Comparison of ENCODE assay signal across 8 cellular contexts in the genomic region with DNA sequence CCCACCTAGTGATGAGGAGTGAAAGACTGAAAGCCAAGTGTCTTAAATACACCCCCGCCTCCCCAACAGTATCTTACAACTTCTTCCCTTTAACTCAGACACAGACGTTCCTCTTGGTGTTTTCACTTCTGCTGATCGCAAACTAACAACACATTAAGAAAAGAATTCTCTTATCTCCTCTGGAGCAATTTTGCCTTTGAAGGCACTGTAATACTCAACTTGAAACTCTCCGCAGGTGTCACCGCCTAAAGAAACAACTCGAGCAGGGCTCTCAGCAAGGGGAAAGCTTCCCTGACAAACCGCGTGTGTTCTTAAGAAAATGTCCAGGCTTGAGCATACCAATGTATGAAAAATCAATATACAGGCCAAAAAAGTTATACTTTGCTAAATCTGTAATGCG. TPM values are rescaled to one million over a fixed set of nuclear protein-coding genes. Genes with fewer than 3 reads are reported as not detected.
DNase-seq lines count a peak whose midpoint lies in the region; ATAC-seq and TF ChIP-seq lines count a peak whose summit lies in the region.

No MANE protein-coding gene starts in this region.

- H3K27ac ChIP-seq in smooth muscle cell (ENCODE audit: low read depth) = peak overlapping the region; percentile 72

- H3K4me1 Mint-ChIP-seq in activated T-helper 2 cell treated with anti-CD3 and anti-CD28 coated beads, Interferon-gamma antibody, Interleukin-2, Interleukin-4, amounts not matched to agents 10 μg/mL and 5 μg/mL and 100 μg/mL, durations not matched to agents 14 hours and 24 hours and 36 hours (ENCODE audit: low read depth) = peaks cover 11% of the 10 kb centered on the region

- DNase-seq in activated T-helper 2 cell treated with anti-CD3 and anti-CD28 coated beads, Interferon-gamma antibody, Interleukin-2, Interleukin-4, amounts not matched to agents 10 μg/mL and 5 μg/mL and 100 μg/mL, durations not matched to agents 14 hours and 24 hours and 36 hours (ENCODE audit: low spot score) = no peak
- DNase-seq in smooth muscle cell (lab: John Stamatoyannopoulos, UW; ENCODE audit: unreplicated experiment) = no peak
- DNase-seq in NCI-H1092 treated with DMSO at 0.1 percent for 48 hours (lab: John Stamatoyannopoulos, UW) = no peak
- no peak for DNase-seq in stimulated activated CD4-positive, alpha-beta T cell treated with anti-CD3 and anti-CD28 coated beads, Interleukin-4, amount 100 ng/mL, for 4 hours

- H3K4me1 ChIP-seq in iPS-15b (ENCODE audit: control insufficient read depth, insufficient read depth, low read length) = peaks cover 4% of the 10 kb centered on the region
- H3K4me1 ChIP-seq in smooth muscle cell (ENCODE audit: low read depth) = peaks cover 2% of the 10 kb centered on the region

- H3K4me3 ChIP-seq in iPS-15b (ENCODE audit: low read depth, low read length) = peak overlapping the region; percentile 43
- H3K4me3 ChIP-seq in smooth muscle cell = peak overlapping the region; percentile 93

- H3F3A ChIP-seq in smooth muscle cell (ENCODE audit: low read depth) = no peaks in the 10 kb centered on the region

- WGBS in smooth muscle cell (ENCODE audit: low lambda C conversion rate) = 5% methylated on average over 9 of the region's 9 CpGs

- H3K9me3 Mint-ChIP-seq in activated T-helper 2 cell treated with anti-CD3 and anti-CD28 coated beads, Interferon-gamma antibody, Interleukin-2, Interleukin-4, amounts not matched to agents 10 μg/mL and 5 μg/mL and 100 μg/mL, durations not matched to agents 14 hours and 24 hours and 36 hours = no peaks in the 10 kb centered on the region

- ATAC-seq in GM18858 (IDR thresholded peaks at IDR 0.05; ENCODE audit: unreplicated experiment) (peak; percentile 63), HG03095 (IDR thresholded peaks at IDR 0.05; ENCODE audit: unreplicated experiment) (peak; percentile 47), HG02981 (IDR thresholded peaks at IDR 0.05; ENCODE audit: unreplicated experiment) (no peak)

- H3K9me3 ChIP-seq in iPS-15b (ENCODE audit: control insufficient read depth, insufficient read depth, low read length) = no peaks in the 10 kb centered on the region
- no peaks in the 10 kb centered on the region for H3K9me3 ChIP-seq in smooth muscle cell (replicated peaks; ENCODE audit: low read depth)

- peaks cover 33% of the 10 kb centered on the region for H3K79me2 ChIP-seq in smooth muscle cell (ENCODE audit: low read depth)

- H2AFZ ChIP-seq in smooth muscle cell (ENCODE audit: low read depth) = peak overlapping the region; percentile 92

- H3K9ac ChIP-seq in iPS-15b (ENCODE audit: low read depth, low read length) (no peak overlapping the region), smooth muscle cell (ENCODE audit: low read depth) (peak overlapping the region; percentile 72)

- H3K4me2 ChIP-seq in smooth muscle cell = peak overlapping the region; percentile 95

- no peaks in the 10 kb centered on the region for H3K36me3 Mint-ChIP-seq in activated T-helper 2 cell treated with anti-CD3 and anti-CD28 coated beads, Interferon-gamma antibody, Interleukin-2, Interleukin-4, amounts not matched to agents 10 μg/mL and 5 μg/mL and 100 μg/mL, durations not matched to agents 14 hours and 24 hours and 36 hours (ENCODE audit: low read depth)

- no peak overlapping the region for H3K27ac Mint-ChIP-seq in activated T-helper 2 cell treated with anti-CD3 and anti-CD28 coated beads, Interferon-gamma antibody, Interleukin-2, Interleukin-4, amounts not matched to agents 10 μg/mL and 5 μg/mL and 100 μg/mL, durations not matched to agents 14 hours and 24 hours and 36 hours

- H3K27me3 Mint-ChIP-seq in activated T-helper 2 cell treated with anti-CD3 and anti-CD28 coated beads, Interferon-gamma antibody, Interleukin-2, Interleukin-4, amounts not matched to agents 10 μg/mL and 5 μg/mL and 100 μg/mL, durations not matched to agents 14 hours and 24 hours and 36 hours (ENCODE audit: low read depth) = peaks cover 43% of the 10 kb centered on the region

- H3K4me3 Mint-ChIP-seq in activated T-helper 2 cell treated with anti-CD3 and anti-CD28 coated beads, Interferon-gamma antibody, Interleukin-2, Interleukin-4, amounts not matched to agents 10 μg/mL and 5 μg/mL and 100 μg/mL, durations not matched to agents 14 hours and 24 hours and 36 hours (ENCODE audit: low read depth) = peak overlapping the region; percentile 15

- H3K27me3 ChIP-seq in iPS-15b (ENCODE audit: control insufficient read depth, insufficient read depth, low read length) (peaks cover 17% of the 10 kb centered on the region), smooth muscle cell (ENCODE audit: low read depth) (no peaks in the 10 kb centered on the region)

- no peaks in the 10 kb centered on the region for H3K36me3 ChIP-seq in iPS-15b (ENCODE audit: control insufficient read depth, insufficient read depth, low read length)
- no peaks in the 10 kb centered on the region for H3K36me3 ChIP-seq in smooth muscle cell (ENCODE audit: low read depth)

- H4K20me1 ChIP-seq in smooth muscle cell (ENCODE audit: low read depth) = no peaks in the 10 kb centered on the region

- intact Hi-C loops in activated T-helper 2 cell treated with anti-CD3 and anti-CD28 coated beads, Interferon-gamma antibody, Interleukin-2, Interleukin-4, amounts not matched to agents 10 μg/mL and 5 μg/mL and 100 μg/mL, durations not matched to agents 14 hours and 24 hours and 36 hours (cut with micrococcal nuclease) = no loop called here

- no peak for TF ChIP-seq CTCF in smooth muscle cell (IDR thresholded peaks at IDR 0.05; ENCODE audit: borderline replicate concordance, insufficient read depth, poor library complexity, severe bottlenecking)

RNA-seq across cellular contexts. Expression of a gene that starts 0.4 kb away (rescaled TPM):
- 0.16 TPM in 1 of 2 replicates, not detected in the other for total RNA-seq in activated T-helper 2 cell treated with anti-CD3 and anti-CD28 coated beads, Interferon-gamma antibody, Interleukin-2, Interleukin-4, amounts not matched to agents 10 μg/mL and 5 μg/mL and 100 μg/mL, durations not matched to agents 14 hours and 24 hours and 36 hours
- 280 and 295 TPM in 2 replicates for total RNA-seq in smooth muscle cell
- 20.6 and 94.4 TPM in 2 replicates for polyA plus RNA-seq in smooth muscle cell

Comparison
In these comparisons a context has a peak if more than half of its experiments do, and no peak if none do; other contexts are left out.
1. RNA of a gene that starts 0.4 kb away (total RNA-seq): 280 to 295 TPM in smooth muscle cell; 0.16 TPM in activated T-helper 2 cell treated with anti-CD3 and anti-CD28 coated beads, Interferon-gamma antibody, Interleukin-2, Interleukin-4, amounts not matched to agents 10 μg/mL and 5 μg/mL and 100 μg/mL, durations not matched to agents 14 hours and 24 hours and 36 hours; every median in the first group is over 100 times any median in the second.